Comparison of ENCODE assay signal across 19 cellular contexts in genomic region chr6:22363966-22364296, GRCh38.
DNase-seq lines count a peak whose midpoint lies in the region; ATAC-seq, FAIRE-seq and TF ChIP-seq lines count a peak whose summit lies in the region.
"Had no signal": no experiment of that assay in that cellular context is flagged by ENCODE, and none has a peak within 500 bp of the region (broad histone marks: within the 10 kb centered on the region; RNA-seq: fewer than 3 reads in every experiment).

No MANE protein-coding gene starts in this region.

- intact Hi-C loops in right cardiac atrium (cut with DNase I) = no loop called here

- DNase-seq in right cardiac atrium (peak in 2 of 3 donors; percentile 59 to 65), right atrium auricular region (ENCODE audit: low spot score) (no peak), astrocyte of the spinal cord (ENCODE audit: low read depth, low spot score) (peak; percentile 44), keratinocyte (ENCODE audit: low read depth, low spot score) (no peak), SIG-M5 (lab: John Stamatoyannopoulos, UW) (no peak), HEK293T (ENCODE audit: extremely low spot score) (no peak), hepatic stellate cell (ENCODE audit: low spot score) (no peak)
- DNase-seq: activated CD4-positive, alpha-beta T cell treated with anti-CD3 and anti-CD28 coated beads, Interleukin-2, amount 50 U/mL, for 4 hours; activated naive CD4-positive, alpha-beta T cell treated with Interleukin-2 at 50 U/mL for 16 hours; aorta; CD4-positive, alpha-beta memory T cell; H9; left lung; ovary; stimulated activated CD4-positive, alpha-beta T cell treated with anti-CD3 and anti-CD28 coated beads, Interleukin-4, amount 100 ng/mL, for 1 hour; uterus had no signal

- 58% methylated on average over 3 of the region's 3 CpGs for WGBS in right cardiac atrium

- POLR2A ChIA-PET in HEK293T (lab: Yijun Ruan, JAX) = no interaction called here

- H3K27me3 ChIP-seq in right cardiac atrium (ENCODE audit: control insufficient read depth, insufficient read depth) (no peaks in the 10 kb centered on the region), right atrium auricular region (no peaks in the 10 kb centered on the region), keratinocyte (ENCODE audit: control insufficient read depth, extremely low read depth, insufficient read depth, low read length) (no peaks in the 10 kb centered on the region)
- H3K27me3 ChIP-seq: left lung, ovary, uterus had no signal

- no peak overlapping the region for H3K9ac ChIP-seq in keratinocyte (ENCODE audit: control insufficient read depth, extremely low read depth, insufficient read depth, low read length)

- dilution Hi-C loops in keratinocyte (cut with MboI; ENCODE audit: extremely low pct_ligation_motif_present, low sequenced_read_pairs) = no loop called here

- H3K9me1 ChIP-seq in keratinocyte (ENCODE audit: control insufficient read depth, extremely low read depth, insufficient read depth, low read length) = no peaks in the 10 kb centered on the region

- TF ChIP-seq CTCF in right atrium auricular region (IDR thresholded peaks at IDR 0.05) (no peak), astrocyte of the spinal cord (IDR thresholded peaks at IDR 0.05; ENCODE audit: low read depth, low read length) (no peak), keratinocyte (optimal IDR thresholded peaks at IDR 0.05 in 1 of 3, IDR thresholded peaks at IDR 0.05 in 1 of 3, conservative IDR thresholded peaks at IDR 0.05 in 1 of 3; ENCODE audit: extremely low read depth in 1 of 3, insufficient read depth in 2 of 3, low read length in 3 of 3) (no peak)

- no peaks in the 10 kb centered on the region for H3K9me3 ChIP-seq in right cardiac atrium (ENCODE audit: control insufficient read depth, low read length)
- peaks cover 0 to 5% of the 10 kb centered on the region in 2 donors for H3K9me3 ChIP-seq in right atrium auricular region
- peaks cover 2% of the 10 kb centered on the region for H3K9me3 ChIP-seq in keratinocyte (ENCODE audit: control insufficient read depth, low read depth, low read length)
- H3K9me3 ChIP-seq: left lung, ovary, uterus had no signal

- CTCF ChIA-PET in HEK293T (lab: Yijun Ruan, JAX) = interaction anchor here (0.7 kb wide), 1 partner anchor 216 kb away, joined by 3 read pairs; no protein-coding TSS in a partner anchor

- in situ Hi-C loops in astrocyte of the spinal cord (cut with HindIII; ENCODE audit: low sequenced_read_pairs) = no loop called here

- H3K4me3 ChIP-seq in right cardiac atrium (ENCODE audit: low read length) (no peak overlapping the region), right atrium auricular region (no peak overlapping the region), astrocyte of the spinal cord (ENCODE audit: low read depth, low read length) (no peak overlapping the region), keratinocyte (ENCODE audit: control insufficient read depth in 2 of 3, extremely low read depth in 1 of 3, insufficient read depth in 2 of 3, low read depth in 1 of 3, low read length in 3 of 3) (no peak overlapping the region)
- H3K4me3 ChIP-seq: left lung, ovary, uterus had no signal

- H3K79me2 ChIP-seq in keratinocyte (ENCODE audit: control insufficient read depth, insufficient read depth, low read length) = no peaks in the 10 kb centered on the region

- H3K36me3 ChIP-seq in right atrium auricular region = no peaks in the 10 kb centered on the region
- H3K36me3 ChIP-seq in keratinocyte (ENCODE audit: control insufficient read depth in 2 of 2, extremely low read depth in 1 of 2, insufficient read depth in 2 of 2, low read length in 2 of 2) = no peaks in the 10 kb centered on the region
- H3K36me3 ChIP-seq: left lung, ovary, uterus had no signal

- FAIRE-seq in keratinocyte (lab: Jason Lieb, UNC) = no peak
- FAIRE-seq: GM19239 had no signal

- H4K20me1 ChIP-seq in keratinocyte (ENCODE audit: control insufficient read depth, extremely low read depth, insufficient read depth, low read length) = no peaks in the 10 kb centered on the region

- peak overlapping the region; percentile 43 for H3K4me2 ChIP-seq in keratinocyte (ENCODE audit: control insufficient read depth, extremely low read depth, insufficient read depth, low read depth, low read length)

- ATAC-seq in right cardiac atrium = peak in 1 of 2 donors; percentile 47
- ATAC-seq in GM18868 (IDR thresholded peaks at IDR 0.05; ENCODE audit: unreplicated experiment) = no peak
- ATAC-seq: left lung had no signal

- no peak overlapping the region for H3K27ac ChIP-seq in right cardiac atrium (ENCODE audit: low read length)
- H3K27ac ChIP-seq in right atrium auricular region = no peak overlapping the region
- H3K27ac ChIP-seq in keratinocyte (ENCODE audit: control insufficient read depth, insufficient read depth, low read length) = peak overlapping the region; percentile 10
- H3K27ac ChIP-seq: HL-60, left lung, ovary, uterus had no signal

- H2AFZ ChIP-seq in keratinocyte (ENCODE audit: control insufficient read depth, low read length) = no peak overlapping the region

- H3K4me1 ChIP-seq in right cardiac atrium (ENCODE audit: control insufficient read depth, insufficient read depth, low read length) = no peaks in the 10 kb centered on the region
- no peaks in the 10 kb centered on the region for H3K4me1 ChIP-seq in right atrium auricular region
- H3K4me1 ChIP-seq in keratinocyte (ENCODE audit: control insufficient read depth, extremely low read depth, insufficient read depth, low read length) = peaks cover 23% of the 10 kb centered on the region
- H3K4me1 ChIP-seq: left lung, uterus had no signal

TF ChIP-seq in HEK293T, 16 proteins besides CTCF, POLR2A, EP300 and RAD21:
- TF ChIP-seq LEF1 (IDR thresholded peaks at IDR 0.05; ENCODE audit: borderline replicate concordance) = no peak
- no peak for TF ChIP-seq ELF4 (IDR thresholded peaks at IDR 0.05)
- TF ChIP-seq ARNT (IDR thresholded peaks at IDR 0.05) = no peak
- no peak for TF ChIP-seq BHLHE40 (IDR thresholded peaks at IDR 0.05; ENCODE audit: borderline replicate concordance)
- no peak for TF ChIP-seq TARDBP (IDR thresholded peaks at IDR 0.05)
- TF ChIP-seq FOXA1 (IDR thresholded peaks at IDR 0.05) = no peak
- no peak for TF ChIP-seq NFRKB (IDR thresholded peaks at IDR 0.05)
- TF ChIP-seq SP1 (IDR thresholded peaks at IDR 0.05) = no peak
- TF ChIP-seq HDGF (IDR thresholded peaks at IDR 0.05; ENCODE audit: borderline replicate concordance) = no peak
- no peak for TF ChIP-seq FOXM1 (IDR thresholded peaks at IDR 0.05; ENCODE audit: borderline replicate concordance)
- no peak for TF ChIP-seq L3MBTL2 (conservative IDR thresholded peaks at IDR 0.05)
- no peak for TF ChIP-seq SUZ12 (IDR thresholded peaks at IDR 0.05)
- no peak for TF ChIP-seq FOXK2 (IDR thresholded peaks at IDR 0.05)
- no peak for TF ChIP-seq ZNF384 (IDR thresholded peaks at IDR 0.05)
TF ChIP-seq in HEK293T: peak in this region for 0.

Comparison
In these comparisons a context has a peak if more than half of its experiments do, and no peak if none do; other contexts are left out.
1. DNase-seq: peak in right cardiac atrium (2 of 3) and astrocyte of the spinal cord (single experiment); none in right atrium auricular region (single experiment), keratinocyte (single experiment), SIG-M5 (single experiment), HEK293T (single experiment) and hepatic stellate cell (single experiment).